In the genomic region with DNA sequence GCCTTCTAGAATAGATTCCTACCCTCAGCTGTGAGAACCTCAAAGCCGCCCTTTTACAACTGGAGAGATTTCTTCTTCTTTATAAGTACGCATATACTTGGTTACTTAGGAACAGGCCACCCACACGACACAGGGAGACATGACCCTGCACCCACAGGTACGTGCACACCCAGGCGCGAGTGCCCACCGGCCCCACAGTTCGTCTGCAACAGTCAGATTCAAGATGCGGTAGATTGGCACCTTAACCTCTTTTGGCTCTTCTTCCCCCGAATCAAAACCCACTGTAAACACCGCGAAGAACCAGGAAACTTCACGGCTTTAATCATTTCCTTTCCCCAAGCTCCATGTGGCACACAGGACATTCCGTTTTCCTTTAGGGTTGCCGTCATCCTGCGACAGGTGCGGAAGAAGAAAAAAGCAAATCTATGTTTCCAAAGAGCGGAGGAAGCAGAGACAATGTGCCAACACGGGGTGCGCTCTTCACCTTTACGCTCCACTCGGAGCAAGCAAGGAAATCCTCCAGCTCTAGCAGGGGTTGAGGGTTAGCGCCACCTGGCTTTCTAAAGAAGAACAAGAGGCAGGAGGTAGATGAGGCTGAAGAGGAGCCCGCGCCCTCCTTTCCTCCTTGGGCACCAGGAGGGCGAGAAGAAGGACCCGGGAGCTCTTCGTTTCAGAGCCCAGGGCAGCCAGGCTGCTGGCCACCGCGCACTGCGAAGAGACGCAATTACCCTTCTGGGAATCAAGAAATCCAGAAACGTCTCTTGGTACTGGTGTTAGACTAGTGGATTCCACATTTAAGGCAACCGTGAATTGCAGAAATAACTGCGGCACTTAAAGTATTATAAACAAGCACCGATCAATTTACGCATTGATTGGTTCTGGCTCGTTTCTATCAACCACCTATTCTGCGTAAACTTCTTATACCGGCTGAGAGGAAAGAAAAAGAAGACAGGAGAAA, we compare ENCODE assay signal across 8 cellular contexts. TPM values are rescaled to one million over a fixed set of nuclear protein-coding genes. Genes with fewer than 3 reads are reported as not detected.
DNase-seq lines count a peak whose midpoint lies in the region; TF ChIP-seq lines count a peak whose summit lies in the region.

No MANE protein-coding gene starts in this region.

- H3K4me3 ChIP-seq in MG63 (peak overlapping the region; percentile 43), choroid plexus epithelial cell (ENCODE audit: low read depth, low read length) (peak overlapping the region; percentile 49)

- DNase-seq in NCI-H524 (lab: John Stamatoyannopoulos, UW) (peak; percentile 18 to 33), NCI-H524 treated with DMSO at 0.1 percent for 48 hours (lab: John Stamatoyannopoulos, UW) (no peak), HFFc6 (peak; percentile 49), MG63 (peak; percentile 46), UCSD-AML1 (lab: John Stamatoyannopoulos, UW; ENCODE audit: unreplicated experiment) (peak; percentile 52), choroid plexus epithelial cell (ENCODE audit: low read depth) (peak; percentile 77), left kidney (ENCODE audit: low read depth, low spot score) (peak; percentile 90)
- DNase-seq in stimulated activated CD4-positive, alpha-beta T cell treated with anti-CD3 and anti-CD28 coated beads, TNF-alpha, amount 100 ng/mL, for 24 hours (ENCODE audit: low read depth in 3 of 3), result peak; percentile 18 to 47 (median 23)

- H3K27me3 Mint-ChIP-seq in HFFc6 (ENCODE audit: insufficient read depth), result peaks cover 28% of the 10 kb centered on the region

- H3K36me3 Mint-ChIP-seq in HFFc6 (ENCODE audit: low read depth), result no peaks in the 10 kb centered on the region

- TF ChIP-seq CTCF in HFFc6 (IDR thresholded peaks at IDR 0.05), result peak; percentile 90
- peak; percentile 86 for TF ChIP-seq CTCF in choroid plexus epithelial cell (conservative IDR thresholded peaks at IDR 0.05; ENCODE audit: low read depth, low read length)

- no peaks in the 10 kb centered on the region for H3K9me3 ChIP-seq in MG63

- H3K4me3 Mint-ChIP-seq in HFFc6, result peak overlapping the region; percentile 85

- no peaks in the 10 kb centered on the region for H3K27me3 ChIP-seq in MG63

- H3K36me3 ChIP-seq in MG63, result peaks cover 5% of the 10 kb centered on the region; the same call in 1 of the 2 replicates

- no peak overlapping the region for H3K27ac Mint-ChIP-seq in HFFc6

- H3K4me1 Mint-ChIP-seq in HFFc6 (ENCODE audit: low read depth), result peaks cover 34% of the 10 kb centered on the region

- no peaks in the 10 kb centered on the region for H3K9me3 Mint-ChIP-seq in HFFc6

RNA-seq across cellular contexts. Expression of a gene that starts 35.7 kb away (rescaled TPM):
- total RNA-seq in HFFc6 (2021; fragmentation: NEBNext Ultra II Directional; extraction: Animal tissue kit (Norgen Biotek cat#: 25700)), result 1 to 10 TPM in 2 of 6 experiments, under 1 TPM in 4; 0.35 to 3.7 (median 0.51) TPM
- total RNA-seq in MG63 (2014; rRNA removed; shearing (Covaris generic); ENCODE audit: low replicate concordance), result 0.16 and 23.8 TPM in 2 replicates
